ENCODE assay signal across 21 cellular contexts in genomic region chr11:94111660-94112059, GRCh38. TPM values are rescaled to one million over a fixed set of nuclear protein-coding genes. Genes with fewer than 3 reads are reported as not detected.
DNase-seq lines count a peak whose midpoint lies in the region; ATAC-seq and TF ChIP-seq lines count a peak whose summit lies in the region.
"Had no signal": no experiment of that assay in that cellular context is flagged by ENCODE, and none has a peak within 500 bp of the region (broad histone marks: within the 10 kb centered on the region; RNA-seq: fewer than 3 reads in every experiment).

No MANE protein-coding gene starts in this region.

- H3K14ac ChIP-seq in trophoblast cell (ENCODE audit: low read length), result no peak overlapping the region

- intact Hi-C loops in Right ventricle myocardium superior (cut with DNase I), result no loop called here
- intact Hi-C loops in esophagus muscularis mucosa (cut with DNase I), result no loop called here
- intact Hi-C loops in left ventricle myocardium superior (cut with micrococcal nuclease), result no loop called here

- H3K4ac ChIP-seq in trophoblast cell (ENCODE audit: low read depth, low read length), result no peak overlapping the region

- no peak overlapping the region for H3K23ac ChIP-seq in trophoblast cell (ENCODE audit: low read length)

- no peaks in the 10 kb centered on the region for H3K79me1 ChIP-seq in trophoblast cell (ENCODE audit: low read length)

- H3K27me3 ChIP-seq in right atrium auricular region, result no peaks in the 10 kb centered on the region
- no peaks in the 10 kb centered on the region for H3K27me3 ChIP-seq in esophagus muscularis mucosa
- no peaks in the 10 kb centered on the region for H3K27me3 ChIP-seq in trophoblast cell (ENCODE audit: insufficient read depth, low read length)
- H3K27me3 ChIP-seq: MG63, Peyer's patch had no signal

- H2AK5ac ChIP-seq in trophoblast cell (ENCODE audit: low read length), result no peak overlapping the region

- H3K4me3 ChIP-seq in right atrium auricular region (no peak overlapping the region), esophagus muscularis mucosa (no peak overlapping the region), trophoblast cell (ENCODE audit: low read depth, low read length) (no peak overlapping the region)
- H3K4me3 ChIP-seq: HAP-1, MG63, Peyer's patch had no signal

- TF ChIP-seq EP300 in esophagus muscularis mucosa (IDR thresholded peaks at IDR 0.05), result no peak

- H2BK120ac ChIP-seq in trophoblast cell (ENCODE audit: insufficient read depth, low read length, poor library complexity), result no peak overlapping the region

- H3K27ac ChIP-seq in right atrium auricular region (peak overlapping the region in 1 of 2 donors; percentile 41), esophagus muscularis mucosa (replicated peaks in 1 of 4) (peak overlapping the region in 3 of 4 donors; percentile 28 to 62 (median 54)), trophoblast cell (ENCODE audit: low read depth, low read length) (no peak overlapping the region)
- H3K27ac ChIP-seq: KMS-11, Peyer's patch had no signal

- peak; percentile 55 for DNase-seq in Right ventricle myocardium superior
- no peak for DNase-seq in right atrium auricular region (ENCODE audit: low spot score)
- no peak for DNase-seq in esophagus muscularis mucosa (ENCODE audit: extremely low spot score)
- DNase-seq in left ventricle myocardium superior, result peak; percentile 68
- no peak for DNase-seq in trophoblast cell
- DNase-seq in hepatic stellate cell (ENCODE audit: low spot score), result no peak
- no peak for DNase-seq in hypothalamus (lab: John Stamatoyannopoulos, UW)
- DNase-seq in GDM1 (lab: John Stamatoyannopoulos, UW), result no peak
- DNase-seq: AML-193; CD4-positive, CD25-positive, alpha-beta regulatory T cell; DND-41; MG63; NCI-H1092 treated with DMSO at 0.1 percent for 48 hours; NCI-H1694; NCI-H2107; NCI-H446 treated with DMSO at 0.1 percent for 48 hours; Peyer's patch; SIG-M5 had no signal

- ATAC-seq in Right ventricle myocardium superior (ENCODE audit: poor library complexity) (peak; percentile 86), left ventricle myocardium superior (peak; percentile 94)
- ATAC-seq: HepG2 had no signal

- H4K12ac ChIP-seq in trophoblast cell (ENCODE audit: low read depth, low read length), result no peak overlapping the region

- no peak overlapping the region for H2AFZ ChIP-seq in trophoblast cell (ENCODE audit: insufficient read depth, low read length, poor library complexity)

- no peak for TF ChIP-seq POLR2A in esophagus muscularis mucosa (IDR thresholded peaks at IDR 0.05; ENCODE audit: low read depth)

- H3K36me3 ChIP-seq in right atrium auricular region, result no peaks in the 10 kb centered on the region
- H3K36me3 ChIP-seq in esophagus muscularis mucosa, result no peaks in the 10 kb centered on the region
- no peaks in the 10 kb centered on the region for H3K36me3 ChIP-seq in trophoblast cell (ENCODE audit: control insufficient read depth in 1 of 2, insufficient read depth in 2 of 2, low read length in 2 of 2)
- H3K36me3 ChIP-seq: HAP-1, MG63, Peyer's patch had no signal

- no peak for TF ChIP-seq CTCF in right atrium auricular region (IDR thresholded peaks at IDR 0.05)
- no peak for TF ChIP-seq CTCF in esophagus muscularis mucosa (IDR thresholded peaks at IDR 0.05)

- H3K79me2 ChIP-seq in trophoblast cell (ENCODE audit: control insufficient read depth, insufficient read depth, low read length, poor library complexity), result no peaks in the 10 kb centered on the region

- no peak overlapping the region for H2BK5ac ChIP-seq in trophoblast cell (ENCODE audit: low read depth, low read length, poor library complexity)

- no peak overlapping the region for H4K8ac ChIP-seq in trophoblast cell (ENCODE audit: low read depth, low read length)

- no peak overlapping the region for H2BK12ac ChIP-seq in trophoblast cell (ENCODE audit: low read length)

- no peak overlapping the region for H4K91ac ChIP-seq in trophoblast cell (ENCODE audit: low read depth, low read length)

- H3K9ac ChIP-seq in trophoblast cell (ENCODE audit: low read length), result no peak overlapping the region
- H3K9ac ChIP-seq: KMS-11 had no signal

- H3K18ac ChIP-seq in trophoblast cell (ENCODE audit: low read length), result no peak overlapping the region

- H3K9me3 ChIP-seq in right atrium auricular region (peaks cover 0 to 14% of the 10 kb centered on the region in 2 donors), esophagus muscularis mucosa (peaks cover 0 to 7% (median 0%) of the 10 kb centered on the region in 4 donors), trophoblast cell (ENCODE audit: insufficient read depth, low read depth, low read length) (no peaks in the 10 kb centered on the region)
- H3K9me3 ChIP-seq: HAP-1, MG63, Peyer's patch had no signal

- H3K4me2 ChIP-seq in trophoblast cell (ENCODE audit: low read length), result no peak overlapping the region
- H3K4me2 ChIP-seq: KMS-11 had no signal

- WGBS in esophagus muscularis mucosa, result 31% methylated on average over 3 of the region's 3 CpGs
- WGBS in trophoblast cell (ENCODE audit: extremely low coverage, insufficient coverage, insufficient read length), result no CpG with 5 or more reads among the region's 3 CpGs

- H3K4me1 ChIP-seq in right atrium auricular region (no peaks in the 10 kb centered on the region), esophagus muscularis mucosa (peaks cover 0 to 33% (median 26%) of the 10 kb centered on the region in 4 donors), trophoblast cell (ENCODE audit: control insufficient read depth in 1 of 2, insufficient read depth in 2 of 2, low read length in 2 of 2) (no peaks in the 10 kb centered on the region)
- H3K4me1 ChIP-seq: HAP-1, Peyer's patch had no signal

RNA-seq across cellular contexts. Expression of gene PANX1, which starts 17.0 kb away (rescaled TPM):
- total RNA-seq in Right ventricle myocardium superior (21.7 TPM), right atrium auricular region (10 to 100 TPM; 12.3 to 15.7 TPM), esophagus muscularis mucosa (10 to 100 TPM; 25.7 to 35.6 (median 29.7) TPM), left ventricle myocardium superior (17.4 TPM)
- 15.7 and 16.4 TPM in 2 replicates for polyA plus RNA-seq in trophoblast cell (2013)

Comparison
In these comparisons a context has a peak if more than half of its experiments do, and no peak if none do; other contexts are left out.
1. DNase-seq: peak in Right ventricle myocardium superior (single experiment) and left ventricle myocardium superior (single experiment); none in right atrium auricular region (single experiment), esophagus muscularis mucosa (single experiment), trophoblast cell (0 of 2), hepatic stellate cell (single experiment), hypothalamus (0 of 51) and GDM1 (single experiment).